ENCODE assay signal across 3 cellular contexts in the genomic region with DNA sequence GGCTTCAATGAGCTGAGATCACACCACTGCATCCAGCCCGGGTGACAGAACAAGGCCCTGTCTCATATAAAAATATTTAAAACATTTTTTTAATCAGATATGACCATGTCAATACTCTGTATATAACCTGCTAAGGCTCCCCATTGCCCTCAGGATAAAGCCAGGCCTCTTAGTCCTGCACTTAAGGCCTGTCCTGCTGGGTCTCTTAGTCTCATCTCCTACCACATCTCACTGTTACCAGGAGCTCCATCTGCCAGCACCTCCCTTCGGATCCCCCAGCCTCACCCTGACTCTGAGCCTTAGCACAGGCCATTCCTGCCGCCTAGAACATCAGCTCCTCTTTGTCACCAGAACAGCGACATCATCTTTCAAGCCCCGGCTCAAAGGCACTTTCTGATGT.
TF ChIP-seq lines count a peak whose summit lies in the region.

No MANE protein-coding gene starts in this region.

TF ChIP-seq in SK-N-SH, 30 proteins besides CTCF, POLR2A, EP300 and RAD21:
- TF ChIP-seq RCOR1 (IDR thresholded peaks at IDR 0.05; ENCODE audit: low read length) (no peak), FOXM1 (IDR thresholded peaks at IDR 0.05; ENCODE audit: low read depth) (no peak), MXI1 (IDR thresholded peaks at IDR 0.05; ENCODE audit: low read depth, low read length) (no peak), CHD2 (IDR thresholded peaks at IDR 0.05; ENCODE audit: low read length, partially characterized antibody) (no peak), FOXJ3 (CRISPR knock-in tag; IDR thresholded peaks at IDR 0.05) (no peak), TEAD4 (IDR thresholded peaks at IDR 0.05; ENCODE audit: borderline replicate concordance, insufficient read depth) (no peak), SMC3 (IDR thresholded peaks at IDR 0.05; ENCODE audit: low read depth, low read length) (no peak), ELF1 (IDR thresholded peaks at IDR 0.05) (no peak), TCF12 (IDR thresholded peaks at IDR 0.05) (no peak), RFX5 (IDR thresholded peaks at IDR 0.05; ENCODE audit: low read length) (no peak), USF1 (IDR thresholded peaks at IDR 0.05; ENCODE audit: borderline replicate concordance, low read depth) (no peak)
- TF ChIP-seq, protein P1, sequence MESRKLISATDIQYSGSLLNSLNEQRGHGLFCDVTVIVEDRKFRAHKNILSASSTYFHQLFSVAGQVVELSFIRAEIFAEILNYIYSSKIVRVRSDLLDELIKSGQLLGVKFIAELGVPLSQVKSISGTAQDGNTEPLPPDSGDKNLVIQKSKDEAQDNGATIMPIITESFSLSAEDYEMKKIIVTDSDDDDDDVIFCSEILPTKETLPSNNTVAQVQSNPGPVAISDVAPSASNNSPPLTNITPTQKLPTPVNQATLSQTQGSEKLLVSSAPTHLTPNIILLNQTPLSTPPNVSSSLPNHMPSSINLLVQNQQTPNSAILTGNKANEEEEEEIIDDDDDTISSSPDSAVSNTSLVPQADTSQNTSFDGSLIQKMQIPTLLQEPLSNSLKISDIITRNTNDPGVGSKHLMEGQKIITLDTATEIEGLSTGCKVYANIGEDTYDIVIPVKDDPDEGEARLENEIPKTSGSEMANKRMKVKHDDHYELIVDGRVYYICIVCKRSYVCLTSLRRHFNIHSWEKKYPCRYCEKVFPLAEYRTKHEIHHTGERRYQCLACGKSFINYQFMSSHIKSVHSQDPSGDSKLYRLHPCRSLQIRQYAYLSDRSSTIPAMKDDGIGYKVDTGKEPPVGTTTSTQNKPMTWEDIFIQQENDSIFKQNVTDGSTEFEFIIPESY (IDR thresholded peaks at IDR 0.05; ENCODE audit: borderline replicate concordance, low read depth), result no peak
- TF ChIP-seq, protein P2, sequence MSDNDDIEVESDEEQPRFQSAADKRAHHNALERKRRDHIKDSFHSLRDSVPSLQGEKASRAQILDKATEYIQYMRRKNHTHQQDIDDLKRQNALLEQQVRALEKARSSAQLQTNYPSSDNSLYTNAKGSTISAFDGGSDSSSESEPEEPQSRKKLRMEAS (IDR thresholded peaks at IDR 0.05; ENCODE audit: low read depth), result no peak

TF ChIP-seq in SK-N-SH treated with all-trans-retinoic acid at 6 μM for 48 hours, 23 proteins besides CTCF, POLR2A, EP300 and RAD21 (continues in another document):
- TF ChIP-seq CSRNP3 (CRISPR knock-in tag; IDR thresholded peaks at IDR 0.05) (no peak), ISL1 (CRISPR knock-in tag; IDR thresholded peaks at IDR 0.05) (no peak), PATZ1 (CRISPR knock-in tag; IDR thresholded peaks at IDR 0.05; ENCODE audit: borderline replicate concordance) (no peak), ZC3H10 (CRISPR knock-in tag; IDR thresholded peaks at IDR 0.05) (no peak), RARB (CRISPR knock-in tag; IDR thresholded peaks at IDR 0.05) (no peak), ARNTL (CRISPR knock-in tag; IDR thresholded peaks at IDR 0.05; ENCODE audit: borderline replicate concordance, low read depth) (no peak), ZNF8 (CRISPR knock-in tag; IDR thresholded peaks at IDR 0.05) (no peak), ZFP30 (CRISPR knock-in tag; IDR thresholded peaks at IDR 0.05) (no peak), OSR1 (CRISPR knock-in tag; IDR thresholded peaks at IDR 0.05) (no peak), POU6F1 (CRISPR knock-in tag; IDR thresholded peaks at IDR 0.05; ENCODE audit: borderline replicate concordance, low read depth) (no peak), BACH2 (CRISPR knock-in tag; IDR thresholded peaks at IDR 0.05; ENCODE audit: borderline replicate concordance) (no peak), ZNF70 (CRISPR knock-in tag; IDR thresholded peaks at IDR 0.05) (no peak), PPARA (CRISPR knock-in tag; IDR thresholded peaks at IDR 0.05; ENCODE audit: borderline replicate concordance) (no peak), ZNF565 (CRISPR knock-in tag; conservative IDR thresholded peaks at IDR 0.05; ENCODE audit: low read depth) (no peak)
- TF ChIP-seq, protein P3, sequence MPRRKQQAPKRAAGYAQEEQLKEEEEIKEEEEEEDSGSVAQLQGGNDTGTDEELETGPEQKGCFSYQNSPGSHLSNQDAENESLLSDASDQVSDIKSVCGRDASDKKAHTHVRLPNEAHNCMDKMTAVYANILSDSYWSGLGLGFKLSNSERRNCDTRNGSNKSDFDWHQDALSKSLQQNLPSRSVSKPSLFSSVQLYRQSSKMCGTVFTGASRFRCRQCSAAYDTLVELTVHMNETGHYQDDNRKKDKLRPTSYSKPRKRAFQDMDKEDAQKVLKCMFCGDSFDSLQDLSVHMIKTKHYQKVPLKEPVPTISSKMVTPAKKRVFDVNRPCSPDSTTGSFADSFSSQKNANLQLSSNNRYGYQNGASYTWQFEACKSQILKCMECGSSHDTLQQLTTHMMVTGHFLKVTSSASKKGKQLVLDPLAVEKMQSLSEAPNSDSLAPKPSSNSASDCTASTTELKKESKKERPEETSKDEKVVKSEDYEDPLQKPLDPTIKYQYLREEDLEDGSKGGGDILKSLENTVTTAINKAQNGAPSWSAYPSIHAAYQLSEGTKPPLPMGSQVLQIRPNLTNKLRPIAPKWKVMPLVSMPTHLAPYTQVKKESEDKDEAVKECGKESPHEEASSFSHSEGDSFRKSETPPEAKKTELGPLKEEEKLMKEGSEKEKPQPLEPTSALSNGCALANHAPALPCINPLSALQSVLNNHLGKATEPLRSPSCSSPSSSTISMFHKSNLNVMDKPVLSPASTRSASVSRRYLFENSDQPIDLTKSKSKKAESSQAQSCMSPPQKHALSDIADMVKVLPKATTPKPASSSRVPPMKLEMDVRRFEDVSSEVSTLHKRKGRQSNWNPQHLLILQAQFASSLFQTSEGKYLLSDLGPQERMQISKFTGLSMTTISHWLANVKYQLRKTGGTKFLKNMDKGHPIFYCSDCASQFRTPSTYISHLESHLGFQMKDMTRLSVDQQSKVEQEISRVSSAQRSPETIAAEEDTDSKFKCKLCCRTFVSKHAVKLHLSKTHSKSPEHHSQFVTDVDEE (CRISPR knock-in tag; IDR thresholded peaks at IDR 0.05), result no peak

TF ChIP-seq in H1, 55 proteins besides CTCF, POLR2A, EP300 and RAD21:
- no peak for TF ChIP-seq SUZ12 (IDR thresholded peaks at IDR 0.05; ENCODE audit: low read length)
- TF ChIP-seq SP1 (IDR thresholded peaks at IDR 0.05; ENCODE audit: low read depth, low read length), result no peak
- peak; percentile 88 for TF ChIP-seq KDM1A (IDR thresholded peaks at IDR 0.05; ENCODE audit: borderline replicate concordance, low read length)
- TF ChIP-seq, protein P4, sequence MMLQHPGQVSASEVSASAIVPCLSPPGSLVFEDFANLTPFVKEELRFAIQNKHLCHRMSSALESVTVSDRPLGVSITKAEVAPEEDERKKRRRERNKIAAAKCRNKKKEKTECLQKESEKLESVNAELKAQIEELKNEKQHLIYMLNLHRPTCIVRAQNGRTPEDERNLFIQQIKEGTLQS (IDR thresholded peaks at IDR 0.05; ENCODE audit: insufficient read depth, low read depth, low read length), result no peak
- TF ChIP-seq, protein P5, sequence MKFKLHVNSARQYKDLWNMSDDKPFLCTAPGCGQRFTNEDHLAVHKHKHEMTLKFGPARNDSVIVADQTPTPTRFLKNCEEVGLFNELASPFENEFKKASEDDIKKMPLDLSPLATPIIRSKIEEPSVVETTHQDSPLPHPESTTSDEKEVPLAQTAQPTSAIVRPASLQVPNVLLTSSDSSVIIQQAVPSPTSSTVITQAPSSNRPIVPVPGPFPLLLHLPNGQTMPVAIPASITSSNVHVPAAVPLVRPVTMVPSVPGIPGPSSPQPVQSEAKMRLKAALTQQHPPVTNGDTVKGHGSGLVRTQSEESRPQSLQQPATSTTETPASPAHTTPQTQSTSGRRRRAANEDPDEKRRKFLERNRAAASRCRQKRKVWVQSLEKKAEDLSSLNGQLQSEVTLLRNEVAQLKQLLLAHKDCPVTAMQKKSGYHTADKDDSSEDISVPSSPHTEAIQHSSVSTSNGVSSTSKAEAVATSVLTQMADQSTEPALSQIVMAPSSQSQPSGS (IDR thresholded peaks at IDR 0.05; ENCODE audit: low read length), result 0 out of 2 replicates have a peak, but pooled peaks have one; percentile 37
- TF ChIP-seq HDAC2 (IDR thresholded peaks at IDR 0.05; ENCODE audit: borderline replicate concordance in 1 of 2, low read depth in 2 of 2, low read length in 2 of 2), result 0 out of 4 replicates have a peak, but pooled peaks of 1 of the 2 experiments have one; percentile 58
- TF ChIP-seq JUN (IDR thresholded peaks at IDR 0.05; ENCODE audit: low read depth, low read length), result no peak
